In genomic region chr7:17526621-17527020, GRCh38 we compare ENCODE assay signal across 29 cellular contexts.
"Had no signal": no experiment of that assay in that cellular context is flagged by ENCODE, and none has a peak within 500 bp of the region (broad histone marks: within the 10 kb centered on the region; RNA-seq: fewer than 3 reads in every experiment).

No MANE protein-coding gene starts in this region.

- H3K4me1 Mint-ChIP-seq: activated naive CD8-positive, alpha-beta T cell treated with anti-CD3 and anti-CD28 coated beads, Interleukin-2, amount 50 U/mL, for 24 hours had no signal

- DNase-seq: activated CD4-positive, alpha-beta T cell treated with anti-CD3 and anti-CD28 coated beads, Interleukin-2, amount 10 ng/mL, durations not matched to agents 7 days and 5 days; activated CD4-positive, CD25-positive, alpha-beta regulatory T cell treated with anti-CD3 and anti-CD28 coated beads, Interleukin-2, amount 50 U/mL, for 72 hours; activated CD8-positive, alpha-beta memory T cell treated with anti-CD3 and anti-CD28 coated beads, Interleukin-2, amount 10 ng/mL, durations not matched to agents 7 days and 5 days; activated CD8-positive, alpha-beta T cell treated with anti-CD3 and anti-CD28 coated beads for 36 hours; activated gamma-delta T cell; activated naive CD4-positive, alpha-beta T cell treated with anti-CD3 and anti-CD28 coated beads, Interleukin-2, amount 50 U/mL, for 16 hours; activated naive CD8-positive, alpha-beta T cell treated with anti-CD3 and anti-CD28 coated beads, Interleukin-2, amount 50 U/mL, for 24 hours; activated T-cell treated with anti-CD3 and anti-CD28 coated beads for 4 hours; body of pancreas; caudate nucleus; hippocampal formation; left colon; lower lobe of right lung; naive B cell; occipital lobe; stimulated activated CD4-positive, alpha-beta T cell treated with anti-CD3 and anti-CD28 coated beads, Interleukin-2, amount 100 ng/mL, for 48 hours; stimulated activated CD8-positive, alpha-beta memory T cell treated with anti-CD3 and anti-CD28 coated beads, Interleukin-4, amount 100 ng/mL, for 48 hours; stimulated activated naive CD4-positive, alpha-beta T cell; WERI-Rb-1 had no signal

- H3K27ac Mint-ChIP-seq: activated CD4-positive, alpha-beta T cell treated with anti-CD3 and anti-CD28 coated beads, Interleukin-2, amount 10 ng/mL, durations not matched to agents 7 days and 5 days; activated CD8-positive, alpha-beta memory T cell treated with anti-CD3 and anti-CD28 coated beads, Interleukin-2, amount 10 ng/mL, durations not matched to agents 7 days and 5 days; activated CD8-positive, alpha-beta T cell treated with anti-CD3 and anti-CD28 coated beads for 36 hours; activated naive CD8-positive, alpha-beta T cell treated with anti-CD3 and anti-CD28 coated beads, Interleukin-2, amount 50 U/mL, for 24 hours; T-helper 2 cell treated with Interferon-gamma antibody and Interleukin-4, amounts not matched to agents 5 μg/mL and 100 μg/mL, for 36 hours; type B pancreatic cell had no signal

- FAIRE-seq: colon, frontal cortex had no signal

- ATAC-seq: activated CD8-positive, alpha-beta memory T cell treated with anti-CD3 and anti-CD28 coated beads, Interleukin-2, amount 10 ng/mL, durations not matched to agents 7 days and 5 days; activated CD8-positive, alpha-beta T cell treated with anti-CD3 and anti-CD28 coated beads for 36 hours; activated naive CD8-positive, alpha-beta T cell treated with anti-CD3 and anti-CD28 coated beads, Interleukin-2, amount 50 U/mL, for 24 hours; body of pancreas; left colon; lower lobe of right lung; sciatic nerve had no signal

- H3K4me3 ChIP-seq: body of pancreas, lower lobe of right lung, smooth muscle cell, thoracic aorta, vagina had no signal

- H3K27me3 Mint-ChIP-seq: activated CD8-positive, alpha-beta memory T cell treated with anti-CD3 and anti-CD28 coated beads, Interleukin-2, amount 10 ng/mL, durations not matched to agents 7 days and 5 days; naive B cell; type B pancreatic cell had no signal

- H3K36me3 Mint-ChIP-seq: naive B cell, type B pancreatic cell had no signal

- H3K9me3 ChIP-seq: body of pancreas, lower lobe of right lung, thoracic aorta, vagina had no signal

- H3K4me3 Mint-ChIP-seq: activated CD4-positive, alpha-beta T cell treated with anti-CD3 and anti-CD28 coated beads, Interleukin-2, amount 10 ng/mL, durations not matched to agents 7 days and 5 days; activated CD8-positive, alpha-beta memory T cell treated with anti-CD3 and anti-CD28 coated beads, Interleukin-2, amount 10 ng/mL, durations not matched to agents 7 days and 5 days; activated CD8-positive, alpha-beta T cell treated with anti-CD3 and anti-CD28 coated beads for 36 hours; activated naive CD8-positive, alpha-beta T cell treated with anti-CD3 and anti-CD28 coated beads, Interleukin-2, amount 50 U/mL, for 24 hours; naive B cell; neural crest cell; T-helper 2 cell treated with Interferon-gamma antibody and Interleukin-4, amounts not matched to agents 5 μg/mL and 100 μg/mL, for 36 hours; type B pancreatic cell had no signal

- H3K27me3 ChIP-seq: body of pancreas, vagina had no signal

- H3K36me3 ChIP-seq: lower lobe of right lung, thoracic aorta, vagina, WERI-Rb-1 had no signal

- H3K4me2 ChIP-seq: smooth muscle cell had no signal

- H3K9me3 Mint-ChIP-seq: activated CD4-positive, alpha-beta T cell treated with anti-CD3 and anti-CD28 coated beads, Interleukin-2, amount 10 ng/mL, durations not matched to agents 7 days and 5 days; activated CD8-positive, alpha-beta T cell treated with anti-CD3 and anti-CD28 coated beads for 36 hours; activated naive CD8-positive, alpha-beta T cell treated with anti-CD3 and anti-CD28 coated beads, Interleukin-2, amount 50 U/mL, for 24 hours; naive B cell; T-helper 2 cell treated with Interferon-gamma antibody and Interleukin-4, amounts not matched to agents 5 μg/mL and 100 μg/mL, for 36 hours had no signal

- H3K27ac ChIP-seq: body of pancreas, epithelial cell of prostate, lower lobe of right lung, thoracic aorta, vagina, WERI-Rb-1 had no signal
